Comparison of ENCODE assay signal across 12 cellular contexts in the genomic region with DNA sequence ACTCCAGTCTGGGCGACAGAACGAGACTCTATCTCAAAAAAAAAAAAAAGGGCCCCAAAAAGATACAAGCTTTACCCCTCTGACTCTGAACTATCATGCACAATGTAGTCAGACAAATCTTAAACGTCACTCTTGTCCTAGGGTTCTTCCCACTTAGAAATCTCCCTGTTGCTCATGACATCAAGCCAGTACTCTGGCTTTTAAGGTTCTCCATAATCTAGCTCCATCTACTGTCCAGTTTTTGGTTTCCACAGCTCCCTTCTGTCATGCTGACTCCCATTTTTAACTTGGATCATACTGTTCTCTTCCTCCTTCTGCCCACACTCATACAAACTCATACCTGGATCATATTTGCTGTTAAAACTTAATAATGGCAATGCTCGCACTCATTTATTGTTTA.
DNase-seq lines count a peak whose midpoint lies in the region; ATAC-seq, FAIRE-seq and TF ChIP-seq lines count a peak whose summit lies in the region.
"Had no signal": no experiment of that assay in that cellular context is flagged by ENCODE, and none has a peak within 500 bp of the region (broad histone marks: within the 10 kb centered on the region; RNA-seq: fewer than 3 reads in every experiment).

No MANE protein-coding gene starts in this region.

- TF ChIP-seq POLR2A in GM12891 (IDR thresholded peaks at IDR 0.05; ENCODE audit: low read depth, low read length) = no peak

- no peaks in the 10 kb centered on the region for H3K9me3 ChIP-seq in Loucy (ENCODE audit: insufficient read depth, low read depth, low read length)

- no peaks in the 10 kb centered on the region for H3K4me1 ChIP-seq in Loucy (ENCODE audit: insufficient read depth, low read length, poor library complexity, severe bottlenecking)

- no peak overlapping the region for H3K4me3 ChIP-seq in Loucy (ENCODE audit: low read length, poor library complexity, severe bottlenecking)
- no peak overlapping the region for H3K4me3 ChIP-seq in astrocyte of the spinal cord (ENCODE audit: low read depth, low read length)

- no peak for FAIRE-seq in GM12891 (lab: Jason Lieb, UNC)

- no peak overlapping the region for H3K4me2 ChIP-seq in Loucy (ENCODE audit: low read depth, low read length, poor library complexity, severe bottlenecking)

- peak; percentile 15; the same call in 1 of the 2 replicates for TF ChIP-seq CTCF in Loucy (conservative IDR thresholded peaks at IDR 0.05; ENCODE audit: low read length)
- peak; percentile 39 for TF ChIP-seq CTCF in astrocyte of the spinal cord (IDR thresholded peaks at IDR 0.05; ENCODE audit: low read depth, low read length)

- H3K36me3 Mint-ChIP-seq in natural killer cell treated with Interleukin-12 subunit alpha and Interleukin-12 subunit beta and Interleukin-15 and Interleukin-18, amount 100 ng/mL, for 72 hours = no peaks in the 10 kb centered on the region
- H3K36me3 Mint-ChIP-seq: memory B cell had no signal

- H3K36me3 ChIP-seq in Loucy (ENCODE audit: insufficient read depth, low read length) = no peaks in the 10 kb centered on the region

- H4K20me1 ChIP-seq in Loucy (ENCODE audit: insufficient read depth, low read length, poor library complexity, severe bottlenecking) = no peaks in the 10 kb centered on the region

- no peaks in the 10 kb centered on the region for H3K9me3 Mint-ChIP-seq in natural killer cell treated with Interleukin-12 subunit alpha and Interleukin-12 subunit beta and Interleukin-15 and Interleukin-18, amount 100 ng/mL, for 72 hours
- H3K9me3 Mint-ChIP-seq: effector memory CD8-positive, alpha-beta T cell; memory B cell had no signal

- H3K9ac ChIP-seq in Loucy (ENCODE audit: low read depth, low read length, poor library complexity, severe bottlenecking) = no peak overlapping the region

- DNase-seq in Daoy (ENCODE audit: low read depth) (peak; percentile 31), astrocyte of the spinal cord (ENCODE audit: low read depth, low spot score) (peak; percentile 20), lung microvascular endothelial cell (ENCODE audit: low read depth in 2 of 2) (peak; percentile 4 to 52), AG08395 (ENCODE audit: low spot score) (no peak), GM12891 (ENCODE audit: insufficient read length, low spot score) (no peak)
- DNase-seq in natural killer cell treated with Interleukin-12 subunit alpha and Interleukin-12 subunit beta and Interleukin-15 and Interleukin-18, amount 100 ng/mL, for 72 hours (ENCODE audit: low spot score) = no peak
- DNase-seq: activated T-cell treated with anti-CD3 and anti-CD28 coated beads for 4 hours; effector memory CD8-positive, alpha-beta T cell; stimulated activated CD4-positive, alpha-beta T cell treated with anti-CD3 and anti-CD28 coated beads, Interleukin-12 subunit alpha, Interleukin-12 subunit beta, amount 100 ng/mL, for 4 hours had no signal

- H3K27ac Mint-ChIP-seq in natural killer cell treated with Interleukin-12 subunit alpha and Interleukin-12 subunit beta and Interleukin-15 and Interleukin-18, amount 100 ng/mL, for 72 hours = no peak overlapping the region
- H3K27ac Mint-ChIP-seq: effector memory CD8-positive, alpha-beta T cell; memory B cell had no signal

- H2AFZ ChIP-seq in Loucy (ENCODE audit: low read length) = no peak overlapping the region

- H3K27me3 Mint-ChIP-seq in natural killer cell treated with Interleukin-12 subunit alpha and Interleukin-12 subunit beta and Interleukin-15 and Interleukin-18, amount 100 ng/mL, for 72 hours = no peaks in the 10 kb centered on the region

- no peak overlapping the region for H3K4me3 Mint-ChIP-seq in natural killer cell treated with Interleukin-12 subunit alpha and Interleukin-12 subunit beta and Interleukin-15 and Interleukin-18, amount 100 ng/mL, for 72 hours
- H3K4me3 Mint-ChIP-seq: effector memory CD8-positive, alpha-beta T cell; memory B cell had no signal

- no peaks in the 10 kb centered on the region for H3F3A ChIP-seq in Loucy (ENCODE audit: low read depth)

- in situ Hi-C loops in astrocyte of the spinal cord (cut with HindIII; ENCODE audit: low sequenced_read_pairs) = no loop called here

- H3K4me1 Mint-ChIP-seq in natural killer cell treated with Interleukin-12 subunit alpha and Interleukin-12 subunit beta and Interleukin-15 and Interleukin-18, amount 100 ng/mL, for 72 hours (ENCODE audit: low read depth in 2 of 2) = no peaks in the 10 kb centered on the region
- H3K4me1 Mint-ChIP-seq: memory B cell had no signal

- H3K9me2 ChIP-seq in Loucy (replicated peaks; ENCODE audit: low read depth, low read length) = no peaks in the 10 kb centered on the region

- no peaks in the 10 kb centered on the region for H3K79me2 ChIP-seq in Loucy (ENCODE audit: insufficient read depth, low read length)

- no peaks in the 10 kb centered on the region for H3K27me3 ChIP-seq in Loucy (ENCODE audit: insufficient read depth, low read length, poor library complexity, severe bottlenecking)

- no peak for ATAC-seq in GM19452 (IDR thresholded peaks at IDR 0.05; ENCODE audit: unreplicated experiment)
- no peak for ATAC-seq in natural killer cell treated with Interleukin-12 subunit alpha and Interleukin-12 subunit beta and Interleukin-15 and Interleukin-18, amount 100 ng/mL, for 72 hours
- ATAC-seq: effector memory CD8-positive, alpha-beta T cell had no signal

TF ChIP-seq in GM12891, 5 proteins besides CTCF, POLR2A, EP300 and RAD21:
- TF ChIP-seq PAX5 (IDR thresholded peaks at IDR 0.05; ENCODE audit: insufficient read depth, low read length, severe bottlenecking) (no peak), SPI1 (IDR thresholded peaks at IDR 0.05; ENCODE audit: low read depth, low read length) (no peak), TAF1 (IDR thresholded peaks at IDR 0.05; ENCODE audit: low read depth, low read length) (no peak), POU2F2 (IDR thresholded peaks at IDR 0.05; ENCODE audit: low read depth, low read length) (no peak), POLR2AphosphoS5 (IDR thresholded peaks at IDR 0.05; ENCODE audit: low read depth, low read length) (no peak)
TF ChIP-seq in GM12891: peak in this region for 0.

Comparison
In these comparisons a context has a peak if more than half of its experiments do, and no peak if none do; other contexts are left out.
1. DNase-seq: peak in Daoy (single experiment), astrocyte of the spinal cord (single experiment) and lung microvascular endothelial cell (2 of 2); none in AG08395 (single experiment), GM12891 (single experiment) and natural killer cell treated with Interleukin-12 subunit alpha and Interleukin-12 subunit beta and Interleukin-15 and Interleukin-18, amount 100 ng/mL, for 72 hours (single experiment).